In the genomic region with DNA sequence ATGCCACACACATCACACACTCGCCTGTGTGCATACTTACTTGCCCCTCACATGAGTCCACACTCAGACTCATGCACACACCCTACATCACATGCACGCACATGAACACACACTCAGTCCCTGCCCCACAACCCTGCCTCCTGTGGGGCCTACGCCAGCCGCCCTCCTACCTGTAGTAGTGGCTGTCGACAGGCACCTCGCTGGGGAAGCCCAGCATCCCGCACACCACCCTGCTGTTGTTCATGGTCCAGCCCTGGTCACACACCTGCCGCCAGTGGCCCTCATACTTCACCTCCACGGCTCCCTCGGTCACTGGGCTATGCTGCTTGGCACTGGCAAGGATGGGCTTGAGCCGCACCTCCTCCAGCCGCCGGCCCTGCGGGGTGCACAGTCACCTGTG, we compare ENCODE assay signal across 17 cellular contexts. TPM values are rescaled to one million over a fixed set of nuclear protein-coding genes. Genes with fewer than 3 reads are reported as not detected.
DNase-seq lines count a peak whose midpoint lies in the region; ATAC-seq, FAIRE-seq and TF ChIP-seq lines count a peak whose summit lies in the region.
"Had no signal": no experiment of that assay in that cellular context is flagged by ENCODE, and none has a peak within 500 bp of the region (broad histone marks: within the 10 kb centered on the region; RNA-seq: fewer than 3 reads in every experiment).

No MANE protein-coding gene starts in this region.

- 87% methylated on average over 14 of the region's 14 CpGs for WGBS in HepG2 (ENCODE audit: low lambda C conversion rate)
- WGBS in right lobe of liver (ENCODE audit: insufficient coverage, low coverage, low lambda C conversion rate, missing lambda C conversion rate): 90% methylated on average over 7 of the region's 14 CpGs

- H3K4me3 ChIP-seq in HepG2 (replicated peaks in 1 of 3; ENCODE audit: insufficient read depth in 1 of 3, low read depth in 2 of 3, low read length in 3 of 3): no peak overlapping the region
- no peak overlapping the region for H3K4me3 ChIP-seq in right lobe of liver
- no peak overlapping the region for H3K4me3 ChIP-seq in osteoblast (ENCODE audit: insufficient read depth, low read length)
- H3K4me3 ChIP-seq: A549 had no signal

- H4K20me1 ChIP-seq in HepG2 (ENCODE audit: insufficient read depth, low read length) (no peaks in the 10 kb centered on the region), osteoblast (ENCODE audit: insufficient read depth, low read length) (peaks cover 12% of the 10 kb centered on the region)

- CTCF ChIA-PET in HepG2 (lab: Yijun Ruan, JAX; ENCODE audit: low intra/inter-chr PET ratio, low total read pairs): no interaction called here

- POLR2A ChIA-PET in HepG2 (lab: Yijun Ruan, JAX): no interaction called here

- no TSS peak for BruUV-seq in HepG2 (replicated peaks; lab: Mats Ljungman, UMichigan)

- H3K36me3 Mint-ChIP-seq in nephron progenitor cell (ENCODE audit: low read depth): no peaks in the 10 kb centered on the region
- H3K36me3 Mint-ChIP-seq: IgD-negative memory B cell had no signal

- H3K27ac Mint-ChIP-seq in nephron progenitor cell: peak overlapping the region; percentile 90

- no peak for TF ChIP-seq CTCF in HepG2 (CRISPR knock-in tag; IDR thresholded peaks at IDR 0.05)
- TF ChIP-seq CTCF in right lobe of liver (IDR thresholded peaks at IDR 0.05): no peak
- TF ChIP-seq CTCF in nephron progenitor cell (IDR thresholded peaks at IDR 0.05): no peak
- TF ChIP-seq CTCF in GM13977 (IDR thresholded peaks at IDR 0.05; ENCODE audit: extremely low read depth, insufficient read depth, missing control alignments): no peak
- TF ChIP-seq CTCF in osteoblast (IDR thresholded peaks at IDR 0.05; ENCODE audit: extremely low read depth, low read depth, low read length): no peak

- no peaks in the 10 kb centered on the region; a peak in 1 of 5 replicates for H3K36me3 ChIP-seq in HepG2 (replicated peaks in 1 of 2; ENCODE audit: control insufficient read depth in 1 of 2, insufficient read depth in 2 of 2, low read length in 2 of 2)
- H3K36me3 ChIP-seq in right lobe of liver: no peaks in the 10 kb centered on the region
- peaks cover 52% of the 10 kb centered on the region for H3K36me3 ChIP-seq in osteoblast (ENCODE audit: insufficient read depth, low read length)

- peaks cover 32% of the 10 kb centered on the region for H3K4me1 Mint-ChIP-seq in nephron progenitor cell

- in situ Hi-C loops in HepG2 (cut with HindIII; ENCODE audit: extremely low pct_ligation_motif_present, low pct_unique_long_range_greater_than_20kb): no loop called here
- in situ Hi-C loops in GM13977 (cut with MboI; ENCODE audit: low pct_unique_long_range_greater_than_20kb, low sequenced_read_pairs, unreplicated experiment): no loop called here

- DNase-seq in HepG2 (ENCODE audit: low spot score) (no peak), right lobe of liver (no peak), ecto neural progenitor cell (ENCODE audit: low spot score) (peak; percentile 39), nephron progenitor cell (no peak), urothelium cell line (ENCODE audit: low spot score) (no peak), GM13977 (ENCODE audit: low spot score) (no peak), GM03348 (ENCODE audit: low spot score) (no peak), osteoblast (ENCODE audit: insufficient read length, low spot score, missing footprints) (no peak)
- DNase-seq: GF-D8, Kasumi-1, NCI-H1417, NCI-H187 treated with DMSO at 0.1 percent for 48 hours, NCI-H748 treated with DMSO at 0.1 percent for 48 hours had no signal

- H3K4me2 ChIP-seq in HepG2 (ENCODE audit: low read depth, low read length): no peak overlapping the region
- H3K4me2 ChIP-seq in osteoblast (ENCODE audit: insufficient read depth, low read length): no peak overlapping the region
- H3K4me2 ChIP-seq: A549 had no signal

- H3K79me2 ChIP-seq in HepG2 (ENCODE audit: insufficient read depth, low read length) (no peaks in the 10 kb centered on the region), osteoblast (ENCODE audit: insufficient read depth, low read length) (no peaks in the 10 kb centered on the region)

- no peak overlapping the region for H3K4me3 Mint-ChIP-seq in nephron progenitor cell
- H3K4me3 Mint-ChIP-seq: IgD-negative memory B cell had no signal

- H3K9ac ChIP-seq in HepG2 (ENCODE audit: insufficient read depth, low read depth, low read length): no peak overlapping the region

- TF ChIP-seq RAD21 in HepG2 (CRISPR knock-in tag; IDR thresholded peaks at IDR 0.05): no peak

- peaks cover 32% of the 10 kb centered on the region for H3K4me1 ChIP-seq in HepG2 (ENCODE audit: insufficient read depth, low read length)
- no peaks in the 10 kb centered on the region for H3K4me1 ChIP-seq in right lobe of liver
- H3K4me1 ChIP-seq in osteoblast (ENCODE audit: insufficient read depth, low read length): no peaks in the 10 kb centered on the region

- no peak overlapping the region for H3K27ac ChIP-seq in HepG2 (ENCODE audit: extremely low read length, insufficient read depth, low read length)
- H3K27ac ChIP-seq in right lobe of liver: no peak overlapping the region
- no peak overlapping the region for H3K27ac ChIP-seq in osteoblast (ENCODE audit: low read depth, low read length)
- H3K27ac ChIP-seq: A549, C4-2B had no signal

- ATAC-seq in HepG2 (peak; percentile 8; the same call in 2 of the 3 replicates), right lobe of liver (no peak)
- ATAC-seq: A549 had no signal

- H3K9me3 ChIP-seq in HepG2 (ENCODE audit: low read length) (no peaks in the 10 kb centered on the region), right lobe of liver (no peaks in the 10 kb centered on the region), osteoblast (ENCODE audit: low read depth, low read length) (no peaks in the 10 kb centered on the region)
- H3K9me3 ChIP-seq: A549 had no signal

- H3K27me3 ChIP-seq in HepG2 (ENCODE audit: control insufficient read depth in 1 of 2, insufficient read depth in 2 of 2, low read length in 2 of 2) (no peaks in the 10 kb centered on the region), right lobe of liver (no peaks in the 10 kb centered on the region), osteoblast (ENCODE audit: insufficient read depth, low read length) (no peaks in the 10 kb centered on the region)

- intact Hi-C loops in HepG2 (cut with micrococcal nuclease; ENCODE audit: unreplicated experiment): no loop called here
- intact Hi-C loops in right lobe of liver (cut with DNase I): no loop called here

- no peaks in the 10 kb centered on the region for H3K9me3 Mint-ChIP-seq in nephron progenitor cell

- TF ChIP-seq EP300 in HepG2 (IDR thresholded peaks at IDR 0.05; ENCODE audit: low read depth in 2 of 2, low read length in 2 of 2) (no peak), HepG2 (CRISPR knock-in tag; IDR thresholded peaks at IDR 0.05; ENCODE audit: borderline replicate concordance) (no peak)

- FAIRE-seq in HepG2 (lab: Jason Lieb, UNC) (no peak), urothelium cell line (lab: Jason Lieb, UNC) (peak; percentile 5)
- FAIRE-seq: A549, GM19239 had no signal

- no peak for TF ChIP-seq POLR2A in HepG2 (IDR thresholded peaks at IDR 0.05; ENCODE audit: insufficient read depth in 1 of 2, low read depth in 2 of 2, low read length in 2 of 2)
- TF ChIP-seq POLR2A in right lobe of liver (IDR thresholded peaks at IDR 0.05): no peak

- no peaks in the 10 kb centered on the region for H3K27me3 Mint-ChIP-seq in nephron progenitor cell (ENCODE audit: low read depth, poor library complexity)

- H2AFZ ChIP-seq in HepG2 (ENCODE audit: low read length): no peak overlapping the region
- H2AFZ ChIP-seq in osteoblast (ENCODE audit: low read length): no peak overlapping the region

TF ChIP-seq in HepG2, 621 proteins besides CTCF, POLR2A, EP300 and RAD21 (continues in another document):
- TF ChIP-seq ZNF44 (CRISPR knock-in tag; IDR thresholded peaks at IDR 0.05): no peak

RNA-seq across cellular contexts. Expression of a gene that starts 7.2 kb away (rescaled TPM):
- total RNA-seq in HepG2 (2016; rRNA removed; fragmentation: Illumina TruSeq; extraction: Trizol) (3.8 and 8.8 TPM in 2 replicates), right lobe of liver (10 to 100 TPM in 3 of 6 experiments, 1 to 10 TPM in 1, under 1 TPM in 2; 0.51 to 33.4 (median 10.8) TPM), osteoblast (28.6 and 36.6 TPM in 2 replicates)
- total RNA-seq in HepG2 (2016; cell fraction: cytosol; rRNA removed; fragmentation: Illumina TruSeq; extraction: Trizol; ENCODE audit: low read depth): 0.91 and 0.97 TPM in 2 replicates
- total RNA-seq in HepG2 (2016; cell fraction: insoluble cytoplasmic fraction; rRNA removed; fragmentation: Illumina TruSeq; extraction: Trizol): 3.1 and 9.9 TPM in 2 replicates
- total RNA-seq in HepG2 (2016; cell fraction: membrane; rRNA removed; fragmentation: Illumina TruSeq; extraction: Trizol): 2.6 and 3.1 TPM in 2 replicates
- total RNA-seq in HepG2 (2016; cell fraction: nucleus; rRNA removed; fragmentation: Illumina TruSeq; extraction: Trizol): 9.7 TPM in 2 replicates
- 21.1 and 31.3 TPM in 2 replicates for polyA plus RNA-seq in HepG2 (2011; rRNA removed)
- polyA plus RNA-seq in HepG2 (2011; cell fraction: cytosol; rRNA removed): 19.8 and 25.9 TPM in 2 replicates
- 20.8 and 24.7 TPM in 2 replicates for polyA plus RNA-seq in HepG2 (2011; cell fraction: nucleus; rRNA removed)
- polyA plus RNA-seq in HepG2 (2012): 12.1 and 16.1 TPM in 2 replicates
- polyA plus RNA-seq in HepG2 (2016; cell fraction: cytosol; fragmentation: Illumina TruSeq; extraction: Trizol; ENCODE audit: low read depth): 0.87 and 1.0 TPM in 2 replicates
- polyA plus RNA-seq in HepG2 (2016; cell fraction: insoluble cytoplasmic fraction; fragmentation: Illumina TruSeq; extraction: Trizol; ENCODE audit: low read depth): 3.1 and 3.6 TPM in 2 replicates
- polyA plus RNA-seq in HepG2 (2016; cell fraction: membrane; fragmentation: Illumina TruSeq; extraction: Trizol; ENCODE audit: low read depth): 2.1 and 2.4 TPM in 2 replicates
- 12.3 and 13.7 TPM in 2 replicates for polyA plus RNA-seq in HepG2 (2016; cell fraction: nucleus; fragmentation: Illumina TruSeq; extraction: Trizol; ENCODE audit: insufficient read depth, low read depth)
- polyA minus RNA-seq in HepG2 (2011; rRNA and poly(A)+ RNA removed; ENCODE audit: low replicate concordance): 33.3 TPM in 1 of 2 replicates, not detected in the other
- 13.7 and 23.0 TPM in 2 replicates for polyA minus RNA-seq in HepG2 (2011; cell fraction: cytosol; rRNA and poly(A)+ RNA removed)
- polyA minus RNA-seq in HepG2 (2011; cell fraction: nucleus; rRNA and poly(A)+ RNA removed): 7.2 and 9.9 TPM in 2 replicates
